In genomic region chr5:6387970-6388369, GRCh38 we compare ENCODE assay signal across 31 cellular contexts.
"Had no signal": no experiment of that assay in that cellular context is flagged by ENCODE, and none has a peak within 500 bp of the region (broad histone marks: within the 10 kb centered on the region; RNA-seq: fewer than 3 reads in every experiment).

No MANE protein-coding gene starts in this region.

- DNase-seq: Karpas-422, Kasumi-1, MG63, MM.1S, MV-4-11, NCI-H1048, NCI-H1092, NCI-H1092 treated with DMSO at 0.1 percent for 48 hours, NCI-H1105, NCI-H1105 treated with DMSO at 0.1 percent for 48 hours, NCI-H1417 treated with DMSO at 0.1 percent for 48 hours, NCI-H1436, NCI-H1436 treated with DMSO at 0.1 percent for 48 hours, NCI-H146, NCI-H1694, NCI-H1694 treated with DMSO at 0.1 percent for 48 hours, NCI-H187, NCI-H1930, NCI-H2029, NCI-H2029 treated with DMSO at 0.1 percent for 48 hours, NCI-H2081, NCI-H2081 treated with DMSO at 0.1 percent for 48 hours, NCI-H2107, NCI-H2171, NCI-H2171 treated with DMSO at 0.1 percent for 48 hours, NCI-H2227 treated with DMSO at 0.1 percent for 48 hours, NCI-H226, NCI-H446, NCI-H446 treated with DMSO at 0.1 percent for 48 hours, NCI-H510A had no signal

- H3K4me2 ChIP-seq: KMS-11 had no signal

- H3K27ac ChIP-seq: KMS-11 had no signal

- H3K9ac ChIP-seq: KMS-11 had no signal

- H3K4me3 ChIP-seq: MG63 had no signal

- H3K9me3 ChIP-seq: MG63 had no signal

- H3K36me3 ChIP-seq: MG63 had no signal
